Comparison of ENCODE assay signal across 28 cellular contexts in the genomic region with DNA sequence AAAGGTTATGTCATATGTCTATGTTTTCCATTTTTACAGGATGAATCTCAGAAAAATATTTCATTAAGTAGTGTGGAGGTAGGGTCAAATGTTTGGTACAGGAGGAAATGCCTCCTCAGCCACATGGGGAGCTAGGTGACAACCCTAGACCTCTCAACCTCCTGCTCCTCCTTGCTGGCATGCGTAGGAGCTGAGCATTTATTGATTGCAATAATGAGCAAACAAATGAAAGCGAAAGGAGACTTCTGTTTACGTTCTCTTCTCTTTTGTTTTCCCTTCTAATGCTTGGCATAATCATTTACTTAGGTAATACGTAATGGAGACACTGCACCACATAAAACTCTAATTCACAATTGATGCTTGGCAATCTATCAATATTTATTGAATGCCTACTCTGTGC.
"Had no signal": no experiment of that assay in that cellular context is flagged by ENCODE, and none has a peak within 500 bp of the region (broad histone marks: within the 10 kb centered on the region; RNA-seq: fewer than 3 reads in every experiment).

No MANE protein-coding gene starts in this region.

- H3K27me3 Mint-ChIP-seq: activated naive CD8-positive, alpha-beta T cell treated with anti-CD3 and anti-CD28 coated beads, Interleukin-2, amount 50 U/mL, for 24 hours; stimulated activated naive CD8-positive, alpha-beta T cell treated with anti-CD3 and anti-CD28 coated beads, Interleukin-15, amount 100 ng/mL, for 72 hours had no signal

- H3K36me3 Mint-ChIP-seq: activated naive CD4-positive, alpha-beta T cell treated with anti-CD3 and anti-CD28 coated beads, Interleukin-2, amount 50 U/mL, for 24 hours; mesothelial cell of epicardium; naive thymus-derived CD4-positive, alpha-beta T cell; stimulated activated memory B cell treated with anti-CD40 and anti-IgM and Interleukin-4, amounts not matched to agents 10 μg/mL and 1 μg/mL and 100 μg/mL, for 72 hours had no signal

- H3K9me3 ChIP-seq: gastroesophageal sphincter, ovary, prostate gland, thyroid gland, upper lobe of left lung, vagina had no signal

- H3K27ac Mint-ChIP-seq: activated naive CD4-positive, alpha-beta T cell treated with anti-CD3 and anti-CD28 coated beads, Interleukin-2, amount 50 U/mL, for 24 hours; activated naive CD8-positive, alpha-beta T cell treated with anti-CD3 and anti-CD28 coated beads, Interleukin-2, amount 50 U/mL, for 24 hours; mesothelial cell of epicardium; naive thymus-derived CD4-positive, alpha-beta T cell; stimulated activated memory B cell treated with anti-CD40 and anti-IgM and Interleukin-4, amounts not matched to agents 10 μg/mL and 1 μg/mL and 100 μg/mL, for 72 hours; stimulated activated naive CD8-positive, alpha-beta T cell treated with anti-CD3 and anti-CD28 coated beads, Interleukin-15, amount 100 ng/mL, for 72 hours had no signal

- H3K27me3 ChIP-seq: gastroesophageal sphincter, hepatocyte, ovary, thyroid gland, upper lobe of left lung, vagina had no signal

- H3K4me1 ChIP-seq: gastroesophageal sphincter, prostate gland, thyroid gland, upper lobe of left lung, vagina had no signal

- H3K4me3 ChIP-seq: gastroesophageal sphincter, hepatocyte, ovary, prostate gland, smooth muscle cell, thyroid gland, upper lobe of left lung, vagina had no signal

- H3K4me2 ChIP-seq: hepatocyte, smooth muscle cell had no signal

- H3K4me1 Mint-ChIP-seq: activated naive CD4-positive, alpha-beta T cell treated with anti-CD3 and anti-CD28 coated beads, Interleukin-2, amount 50 U/mL, for 24 hours; activated naive CD8-positive, alpha-beta T cell treated with anti-CD3 and anti-CD28 coated beads, Interleukin-2, amount 50 U/mL, for 24 hours; naive thymus-derived CD4-positive, alpha-beta T cell; stimulated activated memory B cell treated with anti-CD40 and anti-IgM and Interleukin-4, amounts not matched to agents 10 μg/mL and 1 μg/mL and 100 μg/mL, for 72 hours; stimulated activated naive CD8-positive, alpha-beta T cell treated with anti-CD3 and anti-CD28 coated beads, Interleukin-15, amount 100 ng/mL, for 72 hours had no signal

- ATAC-seq: activated naive CD8-positive, alpha-beta T cell treated with anti-CD3 and anti-CD28 coated beads, Interleukin-2, amount 50 U/mL, for 24 hours; gastroesophageal sphincter; left cardiac atrium; naive thymus-derived CD4-positive, alpha-beta T cell; sciatic nerve; stimulated activated memory B cell treated with anti-CD40 and anti-IgM and Interleukin-4, amounts not matched to agents 10 μg/mL and 1 μg/mL and 100 μg/mL, for 72 hours; stimulated activated naive CD8-positive, alpha-beta T cell treated with anti-CD3 and anti-CD28 coated beads, Interleukin-15, amount 100 ng/mL, for 72 hours had no signal

- H3K27ac ChIP-seq: gastroesophageal sphincter, hepatocyte, ovary, prostate gland, thyroid gland, upper lobe of left lung, vagina, VCaP had no signal

- H3K4me3 Mint-ChIP-seq: activated naive CD4-positive, alpha-beta T cell treated with anti-CD3 and anti-CD28 coated beads, Interleukin-2, amount 50 U/mL, for 24 hours; activated naive CD8-positive, alpha-beta T cell treated with anti-CD3 and anti-CD28 coated beads, Interleukin-2, amount 50 U/mL, for 24 hours; mesothelial cell of epicardium; naive thymus-derived CD4-positive, alpha-beta T cell; stimulated activated memory B cell treated with anti-CD40 and anti-IgM and Interleukin-4, amounts not matched to agents 10 μg/mL and 1 μg/mL and 100 μg/mL, for 72 hours; stimulated activated naive CD8-positive, alpha-beta T cell treated with anti-CD3 and anti-CD28 coated beads, Interleukin-15, amount 100 ng/mL, for 72 hours had no signal

- H3K9me3 Mint-ChIP-seq: activated naive CD4-positive, alpha-beta T cell treated with anti-CD3 and anti-CD28 coated beads, Interleukin-2, amount 50 U/mL, for 24 hours; activated naive CD8-positive, alpha-beta T cell treated with anti-CD3 and anti-CD28 coated beads, Interleukin-2, amount 50 U/mL, for 24 hours; mesothelial cell of epicardium; stimulated activated memory B cell treated with anti-CD40 and anti-IgM and Interleukin-4, amounts not matched to agents 10 μg/mL and 1 μg/mL and 100 μg/mL, for 72 hours; stimulated activated naive CD8-positive, alpha-beta T cell treated with anti-CD3 and anti-CD28 coated beads, Interleukin-15, amount 100 ng/mL, for 72 hours had no signal

- H2AFZ ChIP-seq: hepatocyte had no signal

- H3K36me3 ChIP-seq: gastroesophageal sphincter, ovary, prostate gland, thyroid gland, upper lobe of left lung, vagina had no signal

- DNase-seq: activated CD4-positive, alpha-beta T cell treated with anti-CD3 and anti-CD28 coated beads for 4 hours; activated CD4-positive, alpha-beta T cell treated with anti-CD3 and anti-CD28 coated beads, Interleukin-2, amount 50 U/mL, for 4 hours; activated naive CD8-positive, alpha-beta T cell treated with anti-CD3 and anti-CD28 coated beads, Interleukin-2, amount 50 U/mL, for 24 hours; activated T-cell treated with anti-CD3 and anti-CD28 coated beads, Interleukin-2, amount 50 U/mL, for 1 hour; amygdala; caudate nucleus; cortex of kidney; left cardiac atrium; mammary epithelial cell; naive thymus-derived CD4-positive, alpha-beta T cell; ovary; retina; stimulated activated CD4-positive, alpha-beta T cell treated with anti-CD3 and anti-CD28 coated beads, Interleukin-1b, Interleukin-23, amount 100 ng/mL, for 48 hours; stimulated activated CD4-positive, alpha-beta T cell treated with anti-CD3 and anti-CD28 coated beads, Interleukin-4, amount 100 ng/mL, for 4 hours; stimulated activated CD8-positive, alpha-beta memory T cell treated with anti-CD3 and anti-CD28 coated beads, Interleukin-4, amount 100 ng/mL, for 48 hours; stimulated activated naive CD8-positive, alpha-beta T cell treated with anti-CD3 and anti-CD28 coated beads, Interleukin-15, amount 100 ng/mL, for 72 hours; thyroid gland; upper lobe of left lung had no signal
